8 cellular contexts compared by ENCODE assay signal in genomic region chr1:1729116-1729816, GRCh38. TPM values are rescaled to one million over a fixed set of nuclear protein-coding genes. Genes with fewer than 3 reads are reported as not detected.
A peak's percentile ranks its signal among the peaks of the same experiment; 100 is the strongest.
DNase-seq lines count a peak whose midpoint lies in the region; ATAC-seq and TF ChIP-seq lines count a peak whose summit lies in the region.
"Not testable (repeated sequence)": the region's sequence is repeated elsewhere in the genome, so short reads cannot be mapped to it uniquely, and the experiment has no call there.

No MANE protein-coding gene starts in this region.

- peaks cover 14 to 16% of the 10 kb centered on the region in 2 donors for H3K4me1 ChIP-seq in gastrocnemius medialis

- TF ChIP-seq POLR2A in gastrocnemius medialis (IDR thresholded peaks at IDR 0.05) = not testable (repeated sequence)

- not testable (repeated sequence) for H3K27me3 Mint-ChIP-seq in CD4-positive, alpha-beta T cell; activated CD4-positive, alpha-beta T cell treated with anti-CD3 and anti-CD28 coated beads, Interleukin-2, amount 10 ng/mL, durations not matched to agents 7 days and 5 days; activated T-helper 2 cell treated with anti-CD3 and anti-CD28 coated beads, Interferon-gamma antibody, Interleukin-2, Interleukin-4, amounts not matched to agents 10 μg/mL and 5 μg/mL and 100 μg/mL, durations not matched to agents 14 hours and 24 hours and 36 hours (ENCODE audit: low read depth); dendritic cell treated with granulocyte-macrophage colony-stimulating factor and Interleukin-4, amounts not matched to agents 40 ng/mL and 50 ng/mL, for 4 days; type B pancreatic cell

- POLR2A ChIA-PET in CD4-positive, alpha-beta T cell (lab: Charles Lee); RWPE1 (lab: Yijun Ruan, JAX; ENCODE audit: low non-redundant PET); activated CD4-positive, alpha-beta T cell treated with anti-CD3 and anti-CD28 coated beads, Interleukin-2, amount 10 ng/mL, durations not matched to agents 7 days and 5 days (lab: Charles Lee): not testable (repeated sequence)

- H3K27ac Mint-ChIP-seq in CD4-positive, alpha-beta T cell = peak overlapping the region; percentile 88
- H3K27ac Mint-ChIP-seq in activated CD4-positive, alpha-beta T cell treated with anti-CD3 and anti-CD28 coated beads, Interleukin-2, amount 10 ng/mL, durations not matched to agents 7 days and 5 days = peak overlapping the region; percentile 100
- peak overlapping the region; percentile 68 for H3K27ac Mint-ChIP-seq in activated T-helper 2 cell treated with anti-CD3 and anti-CD28 coated beads, Interferon-gamma antibody, Interleukin-2, Interleukin-4, amounts not matched to agents 10 μg/mL and 5 μg/mL and 100 μg/mL, durations not matched to agents 14 hours and 24 hours and 36 hours
- peak overlapping the region; percentile 56 for H3K27ac Mint-ChIP-seq in dendritic cell treated with granulocyte-macrophage colony-stimulating factor and Interleukin-4, amounts not matched to agents 40 ng/mL and 50 ng/mL, for 4 days
- not testable (repeated sequence) for H3K27ac Mint-ChIP-seq in type B pancreatic cell

- ATAC-seq in CD4-positive, alpha-beta T cell (ENCODE audit: poor library complexity); gastrocnemius medialis: not testable (repeated sequence)

- intact Hi-C loops in CD4-positive, alpha-beta T cell (cut with DNase I, micrococcal nuclease); activated T-helper 2 cell treated with anti-CD3 and anti-CD28 coated beads, Interferon-gamma antibody, Interleukin-2, Interleukin-4, amounts not matched to agents 10 μg/mL and 5 μg/mL and 100 μg/mL, durations not matched to agents 14 hours and 24 hours and 36 hours (cut with micrococcal nuclease); dendritic cell treated with granulocyte-macrophage colony-stimulating factor and Interleukin-4, amounts not matched to agents 40 ng/mL and 50 ng/mL, for 4 days (cut with micrococcal nuclease); gastrocnemius medialis (cut with DNase I; ENCODE audit: low total_unique reads): not testable (repeated sequence)

- H3K4me3 ChIP-seq in gastrocnemius medialis = not testable (repeated sequence)

- H3K27me3 ChIP-seq in CD4-positive, alpha-beta T cell (ENCODE audit: control insufficient read depth, insufficient read depth, low read length); gastrocnemius medialis: not testable (repeated sequence)

- not testable (repeated sequence) for DNase-seq in CD4-positive, alpha-beta T cell; RWPE1 (ENCODE audit: low spot score); activated CD4-positive, alpha-beta T cell treated with anti-CD3 and anti-CD28 coated beads, Interleukin-2, amount 10 ng/mL, durations not matched to agents 7 days and 5 days; activated T-helper 2 cell treated with anti-CD3 and anti-CD28 coated beads, Interferon-gamma antibody, Interleukin-2, Interleukin-4, amounts not matched to agents 10 μg/mL and 5 μg/mL and 100 μg/mL, durations not matched to agents 14 hours and 24 hours and 36 hours (ENCODE audit: low spot score); gastrocnemius medialis
- DNase-seq in islet precursor cell = peak; percentile 7
- peak; percentile 11 for DNase-seq in type B pancreatic cell (ENCODE audit: extremely low spot score, unreplicated experiment)

- not testable (repeated sequence) for H3K4me3 Mint-ChIP-seq in CD4-positive, alpha-beta T cell; activated T-helper 2 cell treated with anti-CD3 and anti-CD28 coated beads, Interferon-gamma antibody, Interleukin-2, Interleukin-4, amounts not matched to agents 10 μg/mL and 5 μg/mL and 100 μg/mL, durations not matched to agents 14 hours and 24 hours and 36 hours (ENCODE audit: low read depth); dendritic cell treated with granulocyte-macrophage colony-stimulating factor and Interleukin-4, amounts not matched to agents 40 ng/mL and 50 ng/mL, for 4 days; type B pancreatic cell
- peak overlapping the region; percentile 48 for H3K4me3 Mint-ChIP-seq in activated CD4-positive, alpha-beta T cell treated with anti-CD3 and anti-CD28 coated beads, Interleukin-2, amount 10 ng/mL, durations not matched to agents 7 days and 5 days

- peaks cover 0 to 34% of the 10 kb centered on the region in 2 donors for H3K36me3 ChIP-seq in gastrocnemius medialis

- H3K4me1 Mint-ChIP-seq in CD4-positive, alpha-beta T cell (ENCODE audit: low read depth) = peaks cover 12% of the 10 kb centered on the region
- peaks cover 28% of the 10 kb centered on the region for H3K4me1 Mint-ChIP-seq in activated CD4-positive, alpha-beta T cell treated with anti-CD3 and anti-CD28 coated beads, Interleukin-2, amount 10 ng/mL, durations not matched to agents 7 days and 5 days
- peaks cover 10% of the 10 kb centered on the region for H3K4me1 Mint-ChIP-seq in activated T-helper 2 cell treated with anti-CD3 and anti-CD28 coated beads, Interferon-gamma antibody, Interleukin-2, Interleukin-4, amounts not matched to agents 10 μg/mL and 5 μg/mL and 100 μg/mL, durations not matched to agents 14 hours and 24 hours and 36 hours (ENCODE audit: low read depth)
- not testable (repeated sequence) for H3K4me1 Mint-ChIP-seq in dendritic cell treated with granulocyte-macrophage colony-stimulating factor and Interleukin-4, amounts not matched to agents 40 ng/mL and 50 ng/mL, for 4 days (ENCODE audit: low read depth); type B pancreatic cell (ENCODE audit: unreplicated experiment)

- peaks cover 26% of the 10 kb centered on the region for H3K36me3 Mint-ChIP-seq in CD4-positive, alpha-beta T cell (ENCODE audit: low read depth)
- H3K36me3 Mint-ChIP-seq in activated CD4-positive, alpha-beta T cell treated with anti-CD3 and anti-CD28 coated beads, Interleukin-2, amount 10 ng/mL, durations not matched to agents 7 days and 5 days (ENCODE audit: low read depth) = peaks cover 25% of the 10 kb centered on the region
- H3K36me3 Mint-ChIP-seq in activated T-helper 2 cell treated with anti-CD3 and anti-CD28 coated beads, Interferon-gamma antibody, Interleukin-2, Interleukin-4, amounts not matched to agents 10 μg/mL and 5 μg/mL and 100 μg/mL, durations not matched to agents 14 hours and 24 hours and 36 hours (ENCODE audit: low read depth) = peaks cover 31% of the 10 kb centered on the region
- peaks cover 56% of the 10 kb centered on the region for H3K36me3 Mint-ChIP-seq in dendritic cell treated with granulocyte-macrophage colony-stimulating factor and Interleukin-4, amounts not matched to agents 40 ng/mL and 50 ng/mL, for 4 days (ENCODE audit: low read depth)
- not testable (repeated sequence) for H3K36me3 Mint-ChIP-seq in type B pancreatic cell

- in situ Hi-C loops in gastrocnemius medialis (cut with MboI; ENCODE audit: low sequenced_read_pairs in 4 of 4) = not testable (repeated sequence)

- H3K27ac ChIP-seq in CD4-positive, alpha-beta T cell (ENCODE audit: low read depth, low read length) = not testable (repeated sequence)
- H3K27ac ChIP-seq in RWPE1 (peak overlapping the region; percentile 69), gastrocnemius medialis (peak overlapping the region in 3 of 4 donors; percentile 36 to 74 (median 69))

- not testable (repeated sequence) for H3K9me3 Mint-ChIP-seq in CD4-positive, alpha-beta T cell; activated CD4-positive, alpha-beta T cell treated with anti-CD3 and anti-CD28 coated beads, Interleukin-2, amount 10 ng/mL, durations not matched to agents 7 days and 5 days; activated T-helper 2 cell treated with anti-CD3 and anti-CD28 coated beads, Interferon-gamma antibody, Interleukin-2, Interleukin-4, amounts not matched to agents 10 μg/mL and 5 μg/mL and 100 μg/mL, durations not matched to agents 14 hours and 24 hours and 36 hours; dendritic cell treated with granulocyte-macrophage colony-stimulating factor and Interleukin-4, amounts not matched to agents 40 ng/mL and 50 ng/mL, for 4 days; type B pancreatic cell

- not testable (repeated sequence) for H3K9me3 ChIP-seq in CD4-positive, alpha-beta T cell (ENCODE audit: control insufficient read depth, low read length); gastrocnemius medialis

- not testable (repeated sequence) for TF ChIP-seq CTCF in CD4-positive, alpha-beta T cell (IDR thresholded peaks at IDR 0.05); RWPE1 (conservative IDR thresholded peaks at IDR 0.05; ENCODE audit: low read depth); gastrocnemius medialis (IDR thresholded peaks at IDR 0.05 in 4 of 5, conservative IDR thresholded peaks at IDR 0.05 in 1 of 5); type B pancreatic cell (conservative IDR thresholded peaks at IDR 0.05)

- CTCF ChIA-PET in CD4-positive, alpha-beta T cell (lab: Charles Lee) = interaction anchor here (1.1 kb wide), 1 partner anchor 64 kb away, joined by 3 read pairs; no protein-coding TSS in a partner anchor
- CTCF ChIA-PET in RWPE1 (lab: Yijun Ruan, JAX) = not testable (repeated sequence)
- CTCF ChIA-PET in activated CD4-positive, alpha-beta T cell treated with anti-CD3 and anti-CD28 coated beads, Interleukin-2, amount 10 ng/mL, durations not matched to agents 7 days and 5 days (lab: Charles Lee) = interaction anchor here (2.0 kb wide), 1 partner anchor 63 kb away, joined by 13 read pairs; no protein-coding TSS in a partner anchor

RNA-seq across cellular contexts. Expression of gene CDK11A, which starts 5.1 kb away (rescaled TPM):
- total RNA-seq in CD4-positive, alpha-beta T cell = 100 to 1,000 TPM; 206 to 217 TPM
- 10 to 100 TPM; 61.4 to 81.9 TPM for total RNA-seq in activated CD4-positive, alpha-beta T cell treated with anti-CD3 and anti-CD28 coated beads, Interleukin-2, amount 10 ng/mL, durations not matched to agents 7 days and 5 days
- total RNA-seq in activated T-helper 2 cell treated with anti-CD3 and anti-CD28 coated beads, Interferon-gamma antibody, Interleukin-2, Interleukin-4, amounts not matched to agents 10 μg/mL and 5 μg/mL and 100 μg/mL, durations not matched to agents 14 hours and 24 hours and 36 hours = 58.5 and 63.1 TPM in 2 replicates
- 10 to 100 TPM in 3 of 4 donors, 1 to 10 TPM in 1; 9.0 to 14.6 (median 11.6) TPM for total RNA-seq in gastrocnemius medialis
- total RNA-seq in type B pancreatic cell (ENCODE audit: low replicate concordance) = 45.9 and 47.0 TPM in 2 replicates

RNA-seq across cellular contexts. Expression of gene SLC35E2B, which starts 36.7 kb away (rescaled TPM):
- total RNA-seq in CD4-positive, alpha-beta T cell = 10 to 100 TPM; 43.9 to 45.3 TPM
- 10 to 100 TPM; 62.5 to 65.0 TPM for total RNA-seq in activated CD4-positive, alpha-beta T cell treated with anti-CD3 and anti-CD28 coated beads, Interleukin-2, amount 10 ng/mL, durations not matched to agents 7 days and 5 days
- total RNA-seq in activated T-helper 2 cell treated with anti-CD3 and anti-CD28 coated beads, Interferon-gamma antibody, Interleukin-2, Interleukin-4, amounts not matched to agents 10 μg/mL and 5 μg/mL and 100 μg/mL, durations not matched to agents 14 hours and 24 hours and 36 hours = 41.9 and 42.9 TPM in 2 replicates
- 10 to 100 TPM; 13.5 to 21.8 (median 15.2) TPM for total RNA-seq in gastrocnemius medialis
- total RNA-seq in type B pancreatic cell (ENCODE audit: low replicate concordance) = 88.8 and 116 TPM in 2 replicates

RNA-seq across cellular contexts. Expression of gene NADK, which starts 49.0 kb away (rescaled TPM):
- total RNA-seq in CD4-positive, alpha-beta T cell = 10 to 100 TPM; 19.9 to 25.1 TPM
- total RNA-seq in activated CD4-positive, alpha-beta T cell treated with anti-CD3 and anti-CD28 coated beads, Interleukin-2, amount 10 ng/mL, durations not matched to agents 7 days and 5 days = 10 to 100 TPM; 76.6 to 78.7 TPM
- 81.8 and 84.5 TPM in 2 replicates for total RNA-seq in activated T-helper 2 cell treated with anti-CD3 and anti-CD28 coated beads, Interferon-gamma antibody, Interleukin-2, Interleukin-4, amounts not matched to agents 10 μg/mL and 5 μg/mL and 100 μg/mL, durations not matched to agents 14 hours and 24 hours and 36 hours
- 10 to 100 TPM; 20.1 to 33.1 (median 32.5) TPM for total RNA-seq in gastrocnemius medialis
- total RNA-seq in type B pancreatic cell (ENCODE audit: low replicate concordance) = 78.4 and 89.2 TPM in 2 replicates
